ENCODE assay signal across 10 cellular contexts in the genomic region with DNA sequence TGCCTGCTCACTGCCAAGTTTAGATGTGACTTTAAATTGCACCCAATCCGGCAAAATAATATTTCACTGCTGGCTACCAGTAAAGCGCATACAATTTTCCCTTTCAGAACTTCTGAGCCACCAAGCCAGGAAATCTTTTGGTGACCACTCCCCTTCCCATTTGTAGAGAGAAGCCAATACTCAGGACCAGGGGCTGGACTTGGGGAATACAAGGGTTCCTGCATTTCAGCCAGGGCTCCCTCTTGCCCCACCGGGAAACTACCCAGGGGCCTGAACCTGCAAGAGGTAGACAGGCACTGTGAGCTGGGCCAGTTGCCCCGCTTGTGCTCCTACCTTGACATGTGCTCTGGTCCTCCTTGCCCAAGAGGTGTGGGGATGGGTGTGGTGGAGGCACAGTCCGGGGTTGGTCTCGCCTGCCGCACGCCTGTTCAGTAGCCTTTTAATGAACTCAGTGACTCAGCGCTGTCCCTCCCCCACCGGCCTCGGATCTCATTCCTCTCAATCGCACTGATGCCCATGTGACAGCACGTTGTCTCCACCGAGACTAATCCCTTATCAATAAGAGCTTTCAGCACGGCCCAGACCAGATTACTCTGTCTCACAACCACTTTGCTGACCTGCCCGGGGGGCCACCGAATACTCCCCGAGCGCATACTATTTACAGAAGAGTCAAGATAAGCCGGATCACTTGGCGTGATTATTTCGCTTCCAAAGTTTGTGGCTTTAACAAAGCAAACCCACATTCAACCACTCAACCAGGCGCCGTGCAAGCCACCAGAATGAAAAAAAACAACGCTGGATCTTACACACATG.
A peak's percentile ranks its signal among the peaks of the same experiment; 100 is the strongest.
DNase-seq lines count a peak whose midpoint lies in the region; ATAC-seq and TF ChIP-seq lines count a peak whose summit lies in the region.
"Had no signal": no experiment of that assay in that cellular context is flagged by ENCODE, and none has a peak within 500 bp of the region (broad histone marks: within the 10 kb centered on the region; RNA-seq: fewer than 3 reads in every experiment).

No MANE protein-coding gene starts in this region.

- TF ChIP-seq CTCF in cardiac muscle cell (IDR thresholded peaks at IDR 0.05; ENCODE audit: low read depth, low read length), result no peak

- peaks cover 78% of the 10 kb centered on the region for H3K4me1 ChIP-seq in cardiac muscle cell (ENCODE audit: low read depth)

- no peaks in the 10 kb centered on the region for H3K27me3 ChIP-seq in cardiac muscle cell

- intact Hi-C loops in posterior cingulate gyrus (cut with DNase I), result no loop called here

- H3K36me3 ChIP-seq in cardiac muscle cell, result no peaks in the 10 kb centered on the region

- DNase-seq in ELF-1 (ENCODE audit: low read depth, low spot score), result peak; percentile 92
- DNase-seq in cardiac muscle cell (ENCODE audit: low read depth in 1 of 2, low spot score in 1 of 2), result peak; percentile 84
- DNase-seq in posterior cingulate gyrus, result peak in 6 of 10 donors; percentile 17 to 88 (median 50)
- DNase-seq in NCI-H526 treated with DMSO at 0.1 percent for 48 hours (lab: John Stamatoyannopoulos, UW), result no peak
- DNase-seq in stimulated activated CD4-positive, alpha-beta T cell treated with anti-CD3 and anti-CD28 coated beads, Interleukin-15, amount 100 ng/mL, for 24 hours, result no peak
- DNase-seq: activated T-cell treated with anti-CD3 and anti-CD28 coated beads, Interleukin-2, amount 50 U/mL, for 24 hours; T-helper 17 cell had no signal

- peak overlapping the region; percentile 27 for H3K4me3 ChIP-seq in cardiac muscle cell

- peak overlapping the region; percentile 84 for H3K27ac ChIP-seq in cardiac muscle cell

- ATAC-seq in SK-N-SH treated with all-trans-retinoic acid at 6 μM for 48 hours, result peak; percentile 74
- no peak for ATAC-seq in HG02938 (IDR thresholded peaks at IDR 0.05; ENCODE audit: unreplicated experiment)
- ATAC-seq in HG03135 (IDR thresholded peaks at IDR 0.05; ENCODE audit: unreplicated experiment), result no peak
- ATAC-seq: T-helper 17 cell had no signal

- H3K9me3 ChIP-seq in cardiac muscle cell (ENCODE audit: low read depth), result no peaks in the 10 kb centered on the region

TF ChIP-seq in SK-N-SH treated with all-trans-retinoic acid at 6 μM for 48 hours, 23 proteins besides CTCF, POLR2A, EP300 and RAD21:
- TF ChIP-seq ZFP30 (CRISPR knock-in tag; IDR thresholded peaks at IDR 0.05), result no peak
- TF ChIP-seq TCF4 (CRISPR knock-in tag; IDR thresholded peaks at IDR 0.05; ENCODE audit: borderline replicate concordance), result 0 out of 2 replicates have a peak, but pooled peaks have one; percentile 20

Comparison
In these comparisons a context has a peak if more than half of its experiments do, and no peak if none do; other contexts are left out.
1. DNase-seq: peak in ELF-1 (single experiment), cardiac muscle cell (2 of 2) and posterior cingulate gyrus (6 of 10); none in NCI-H526 treated with DMSO at 0.1 percent for 48 hours (single experiment) and stimulated activated CD4-positive, alpha-beta T cell treated with anti-CD3 and anti-CD28 coated beads, Interleukin-15, amount 100 ng/mL, for 24 hours (single experiment).